8 cellular contexts compared by ENCODE assay signal in the genomic region with DNA sequence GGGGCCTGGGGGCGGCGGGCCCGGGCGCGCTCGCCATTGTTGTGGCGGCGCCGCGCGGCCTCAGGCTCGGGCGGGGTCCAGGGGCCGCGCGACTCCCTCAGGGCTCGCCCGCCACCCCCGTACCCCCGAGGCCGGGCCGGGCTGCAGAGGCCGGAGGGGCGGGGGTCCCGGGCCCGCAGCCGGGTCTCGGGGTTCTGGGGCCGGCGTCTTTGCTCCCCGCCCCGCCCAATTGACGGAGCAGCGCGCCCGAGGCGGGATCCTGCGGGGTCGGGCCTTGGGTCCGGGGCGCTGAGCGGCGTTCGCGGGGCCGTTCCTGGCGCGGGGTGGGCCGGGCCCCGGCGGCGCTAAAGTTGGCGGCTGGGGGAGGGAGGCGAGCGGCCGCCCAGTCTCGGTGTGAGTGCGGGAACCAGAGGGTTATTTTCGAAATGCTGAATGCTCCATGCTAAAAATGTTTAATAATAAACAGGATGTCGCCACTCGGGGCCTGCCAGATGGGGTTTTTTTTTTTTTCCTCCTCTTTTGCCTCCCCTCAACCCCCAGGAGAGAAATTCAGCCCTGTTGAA. TPM values are rescaled to one million over a fixed set of nuclear protein-coding genes. Genes with fewer than 3 reads are reported as not detected.
DNase-seq lines count a peak whose midpoint lies in the region; ATAC-seq and TF ChIP-seq lines count a peak whose summit lies in the region.

No MANE protein-coding gene starts in this region.

- H3K27me3 ChIP-seq in CD8-positive, alpha-beta memory T cell (ENCODE audit: insufficient read depth, low read length, poor library complexity, severe bottlenecking): no peaks in the 10 kb centered on the region
- no peaks in the 10 kb centered on the region for H3K27me3 ChIP-seq in muscle layer of duodenum (ENCODE audit: low read depth, low read length)

- H3K27ac Mint-ChIP-seq in CD8-positive, alpha-beta memory T cell: peak overlapping the region; percentile 90 to 99 (median 96)
- H3K27ac Mint-ChIP-seq in type B pancreatic cell: peak overlapping the region; percentile 92

- peak; percentile 27 for ATAC-seq in GM21390 (IDR thresholded peaks at IDR 0.05; ENCODE audit: unreplicated experiment)

- TF ChIP-seq CTCF in epithelial cell of esophagus (IDR thresholded peaks at IDR 0.05; ENCODE audit: insufficient read depth, low read depth, low read length, missing control alignments) (no peak), type B pancreatic cell (conservative IDR thresholded peaks at IDR 0.05) (no peak)

- H3K4me3 ChIP-seq in CD8-positive, alpha-beta memory T cell (ENCODE audit: low read length): peak overlapping the region; percentile 75
- peak overlapping the region; percentile 80 for H3K4me3 ChIP-seq in epithelial cell of esophagus (ENCODE audit: low read length)
- peak overlapping the region; percentile 69 to 71 for H3K4me3 ChIP-seq in muscle layer of duodenum (ENCODE audit: low read depth in 1 of 2, low read length in 2 of 2)

- no peaks in the 10 kb centered on the region for H3K9me3 Mint-ChIP-seq in CD8-positive, alpha-beta memory T cell
- H3K9me3 Mint-ChIP-seq in type B pancreatic cell: no peaks in the 10 kb centered on the region

- no peaks in the 10 kb centered on the region for H3K36me3 ChIP-seq in CD8-positive, alpha-beta memory T cell (ENCODE audit: insufficient read depth, low read length)
- H3K36me3 ChIP-seq in KOPT-K1 (ENCODE audit: insufficient read depth, low read length) (no peaks in the 10 kb centered on the region; the same call in 1 of the 2 replicates), muscle layer of duodenum (ENCODE audit: control insufficient read depth in 1 of 2, insufficient read depth in 2 of 2, low read length in 2 of 2) (peaks cover 0 to 5% of the 10 kb centered on the region in 2 donors)

- peak overlapping the region; percentile 82 to 97 (median 92) for H3K4me3 Mint-ChIP-seq in CD8-positive, alpha-beta memory T cell
- H3K4me3 Mint-ChIP-seq in type B pancreatic cell: peak overlapping the region; percentile 98

- H3K4me1 ChIP-seq in CD8-positive, alpha-beta memory T cell (ENCODE audit: insufficient read depth, low read length): peaks cover 47% of the 10 kb centered on the region
- peaks cover 26 to 38% of the 10 kb centered on the region in 2 donors for H3K4me1 ChIP-seq in muscle layer of duodenum (ENCODE audit: control insufficient read depth in 1 of 2, insufficient read depth in 2 of 2, low read length in 2 of 2)

- peaks cover 0 to 7% of the 10 kb centered on the region in 2 donors for H3K27me3 Mint-ChIP-seq in CD8-positive, alpha-beta memory T cell
- no peaks in the 10 kb centered on the region for H3K27me3 Mint-ChIP-seq in type B pancreatic cell

- POLR2A ChIA-PET in CD8-positive, alpha-beta memory T cell (lab: Charles Lee): interaction anchor here (0.6 to 1.0 kb wide), 3 partner anchors 11 to 21 kb away, joined by 3 to 10 read pairs (median 3); no protein-coding TSS in a partner anchor

- DNase-seq in CD8-positive, alpha-beta memory T cell: peak; percentile 40 to 73 (median 60)
- peak; percentile 81 for DNase-seq in activated CD8-positive, alpha-beta memory T cell treated with anti-CD3 and anti-CD28 coated beads, Interleukin-2, amount 50 U/mL, for 48 hours
- no peak for DNase-seq in epithelial cell of esophagus (ENCODE audit: low read depth)
- DNase-seq in type B pancreatic cell (ENCODE audit: extremely low spot score, unreplicated experiment): no peak
- DNase-seq in NCI-H510A (lab: John Stamatoyannopoulos, UW): no peak

- H3K36me3 Mint-ChIP-seq in CD8-positive, alpha-beta memory T cell: peaks cover 0 to 15% (median 0%) of the 10 kb centered on the region in 3 donors
- H3K36me3 Mint-ChIP-seq in type B pancreatic cell: peaks cover under 1% of the 10 kb centered on the region

- no peaks in the 10 kb centered on the region for H3K9me3 ChIP-seq in CD8-positive, alpha-beta memory T cell (ENCODE audit: low read length)
- no peaks in the 10 kb centered on the region for H3K9me3 ChIP-seq in KOPT-K1 (ENCODE audit: insufficient read depth, low read length, poor library complexity, severe bottlenecking)
- H3K9me3 ChIP-seq in muscle layer of duodenum (ENCODE audit: control insufficient read depth in 1 of 2, low read length in 2 of 2): no peaks in the 10 kb centered on the region

- H3K27ac ChIP-seq in CD8-positive, alpha-beta memory T cell (ENCODE audit: low read depth, low read length): peak overlapping the region; percentile 82
- H3K27ac ChIP-seq in KOPT-K1 (ENCODE audit: low read depth, low read length, poor library complexity, severe bottlenecking): peak overlapping the region; percentile 70
- H3K27ac ChIP-seq in muscle layer of duodenum (ENCODE audit: low read length): peak overlapping the region; percentile 94

- CTCF ChIA-PET in CD8-positive, alpha-beta memory T cell (lab: Charles Lee): interaction anchor here (1.0 to 1.3 kb wide), 2 partner anchors 22 to 45 kb away, joined by 3 to 4 read pairs; no protein-coding TSS in a partner anchor

- peaks cover 50 to 52% (median 52%) of the 10 kb centered on the region in 3 donors for H3K4me1 Mint-ChIP-seq in CD8-positive, alpha-beta memory T cell
- peaks cover 47% of the 10 kb centered on the region for H3K4me1 Mint-ChIP-seq in type B pancreatic cell (ENCODE audit: unreplicated experiment)

RNA-seq across cellular contexts. Expression of a gene that starts 0.7 kb away (rescaled TPM):
- total RNA-seq in CD8-positive, alpha-beta memory T cell: 100 to 1,000 TPM; 146 TPM
- 42.1 TPM for polyA plus RNA-seq in CD8-positive, alpha-beta memory T cell
- total RNA-seq in type B pancreatic cell (ENCODE audit: low replicate concordance): 225 and 300 TPM in 2 replicates

Comparison
In these comparisons a context has a peak if more than half of its experiments do, and no peak if none do; other contexts are left out.
1. DNase-seq: peak in CD8-positive, alpha-beta memory T cell (5 of 5) and activated CD8-positive, alpha-beta memory T cell treated with anti-CD3 and anti-CD28 coated beads, Interleukin-2, amount 50 U/mL, for 48 hours (single experiment); none in epithelial cell of esophagus (single experiment), type B pancreatic cell (single experiment) and NCI-H510A (single experiment).
2. Peak in every context shown above with its lines, with median percentiles within 50 percentile points of each other: H3K27ac ChIP-seq and H3K4me3 ChIP-seq.